In the genomic region with DNA sequence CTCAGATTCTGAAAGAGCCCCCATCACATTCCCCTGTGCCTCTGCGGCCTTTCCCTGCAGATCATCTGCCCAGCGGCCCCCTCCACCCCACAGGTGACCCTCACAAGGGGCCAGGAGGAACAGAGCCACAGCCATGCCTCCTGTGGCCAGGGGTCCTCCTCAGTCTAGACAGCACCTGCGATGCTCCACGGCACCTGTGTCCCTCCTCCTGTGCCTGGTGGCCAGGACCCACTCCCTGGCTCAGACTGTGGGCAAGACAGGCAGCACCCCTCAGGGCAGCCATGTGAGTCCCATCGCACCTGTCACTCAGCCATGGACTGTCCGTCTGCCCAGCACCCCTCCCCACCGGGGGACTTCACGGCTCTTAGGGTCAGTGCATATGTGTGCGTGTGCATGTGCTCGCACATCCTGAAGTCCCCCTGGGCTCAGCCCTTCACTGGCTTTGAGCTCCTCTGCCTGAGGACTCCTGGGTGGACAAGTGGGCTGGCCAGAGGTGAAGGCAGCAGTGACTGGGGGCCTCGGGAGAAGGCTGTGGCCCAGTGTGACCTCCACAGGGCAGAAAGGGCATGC, we compare ENCODE assay signal across 22 cellular contexts.
A peak's percentile ranks its signal among the peaks of the same experiment; 100 is the strongest.
DNase-seq lines count a peak whose midpoint lies in the region; ATAC-seq and TF ChIP-seq lines count a peak whose summit lies in the region.
"Had no signal": no experiment of that assay in that cellular context is flagged by ENCODE, and none has a peak within 500 bp of the region (broad histone marks: within the 10 kb centered on the region; RNA-seq: fewer than 3 reads in every experiment).

No MANE protein-coding gene starts in this region.

- no peak overlapping the region for H3K27ac ChIP-seq in right atrium auricular region
- no peak overlapping the region for H3K27ac ChIP-seq in neural progenitor cell
- H3K27ac ChIP-seq: 22Rv1, GM23248, RWPE1 had no signal

- H3K4me3 ChIP-seq in right atrium auricular region: no peak overlapping the region
- no peak overlapping the region for H3K4me3 ChIP-seq in neural progenitor cell
- H3K4me3 ChIP-seq: GM23248, K562, MG63 had no signal

- H3K9ac ChIP-seq in neural progenitor cell: no peak overlapping the region
- H3K9ac ChIP-seq: GM23248 had no signal

- ATAC-seq in Right ventricle myocardium superior (ENCODE audit: poor library complexity): no peak
- no peak for ATAC-seq in central memory CD8-positive, alpha-beta T cell (replicated peaks; ENCODE audit: extremely low read depth, poor library complexity, severe bottlenecking)
- no peak for ATAC-seq in stimulated activated naive B cell treated with anti-CD40 and anti-IgM and Interleukin-4, amounts not matched to agents 10 μg/mL and 1 μg/mL and 100 μg/mL, for 72 hours (replicated peaks)
- ATAC-seq: CD8-positive, alpha-beta T cell; HCT116; K562; SK-N-SH treated with all-trans-retinoic acid at 6 μM for 48 hours had no signal

- no peaks in the 10 kb centered on the region for H4K20me1 ChIP-seq in neural progenitor cell (ENCODE audit: low read depth)

- intact Hi-C loops in Right ventricle myocardium superior (cut with DNase I): no loop called here

- DNase-seq in Right ventricle myocardium superior: peak; percentile 23
- DNase-seq in right atrium auricular region (ENCODE audit: low spot score): no peak
- DNase-seq in central memory CD8-positive, alpha-beta T cell (ENCODE audit: low spot score in 2 of 2): no peak
- no peak for DNase-seq in neural progenitor cell (ENCODE audit: low spot score)
- DNase-seq in stimulated activated naive B cell treated with anti-CD40 and anti-IgM and Interleukin-4, amounts not matched to agents 10 μg/mL and 1 μg/mL and 100 μg/mL, for 72 hours: no peak
- DNase-seq in HuH-7 (ENCODE audit: low spot score): no peak
- DNase-seq in T-helper 1 cell: no peak
- no peak for DNase-seq in germinal center (ENCODE audit: low spot score)
- DNase-seq: C1 segment of cervical spinal cord; CD8-positive, alpha-beta T cell; GM23248; MG63; NCI-H1092; NCI-H1436; NCI-H1930; NCI-H510A treated with DMSO at 0.1 percent for 48 hours; NCI-H748 treated with DMSO at 0.1 percent for 48 hours had no signal

- H3K4me1 ChIP-seq in right atrium auricular region (no peaks in the 10 kb centered on the region), neural progenitor cell (peaks cover 23% of the 10 kb centered on the region)

- no peak overlapping the region for H3K4me2 ChIP-seq in neural progenitor cell

- H3F3A ChIP-seq in neural progenitor cell (ENCODE audit: low read depth): no peaks in the 10 kb centered on the region

- peaks cover 5% of the 10 kb centered on the region for H3K36me3 Mint-ChIP-seq in central memory CD8-positive, alpha-beta T cell (ENCODE audit: insufficient read depth)
- H3K36me3 Mint-ChIP-seq in neural progenitor cell: peaks cover 9% of the 10 kb centered on the region
- H3K36me3 Mint-ChIP-seq in stimulated activated naive B cell treated with anti-CD40 and anti-IgM and Interleukin-4, amounts not matched to agents 10 μg/mL and 1 μg/mL and 100 μg/mL, for 72 hours: peaks cover 2 to 11% of the 10 kb centered on the region in 2 donors

- H2AFZ ChIP-seq in neural progenitor cell (replicated peaks): no peak overlapping the region
- H2AFZ ChIP-seq: GM23248 had no signal

- TF ChIP-seq CTCF in right atrium auricular region (IDR thresholded peaks at IDR 0.05) (no peak), neural progenitor cell (IDR thresholded peaks at IDR 0.05) (no peak)

- no peaks in the 10 kb centered on the region for H3K27me3 ChIP-seq in right atrium auricular region
- H3K27me3 ChIP-seq in neural progenitor cell: no peaks in the 10 kb centered on the region
- H3K27me3 ChIP-seq: MG63 had no signal

- H3K27ac Mint-ChIP-seq in central memory CD8-positive, alpha-beta T cell (ENCODE audit: low read depth): peak overlapping the region; percentile 32
- peak overlapping the region; percentile 46 for H3K27ac Mint-ChIP-seq in neural progenitor cell
- peak overlapping the region; percentile 10 for H3K27ac Mint-ChIP-seq in stimulated activated naive B cell treated with anti-CD40 and anti-IgM and Interleukin-4, amounts not matched to agents 10 μg/mL and 1 μg/mL and 100 μg/mL, for 72 hours
- H3K27ac Mint-ChIP-seq: CD8-positive, alpha-beta T cell had no signal

- peaks cover 12% of the 10 kb centered on the region for H3K4me1 Mint-ChIP-seq in central memory CD8-positive, alpha-beta T cell
- H3K4me1 Mint-ChIP-seq in neural progenitor cell: peaks cover 18% of the 10 kb centered on the region
- peaks cover 5 to 6% of the 10 kb centered on the region in 2 donors for H3K4me1 Mint-ChIP-seq in stimulated activated naive B cell treated with anti-CD40 and anti-IgM and Interleukin-4, amounts not matched to agents 10 μg/mL and 1 μg/mL and 100 μg/mL, for 72 hours

- no peaks in the 10 kb centered on the region for H3K27me3 Mint-ChIP-seq in central memory CD8-positive, alpha-beta T cell
- peaks cover 17% of the 10 kb centered on the region for H3K27me3 Mint-ChIP-seq in neural progenitor cell (ENCODE audit: insufficient read depth, low read depth)
- H3K27me3 Mint-ChIP-seq in stimulated activated naive B cell treated with anti-CD40 and anti-IgM and Interleukin-4, amounts not matched to agents 10 μg/mL and 1 μg/mL and 100 μg/mL, for 72 hours: no peaks in the 10 kb centered on the region

- no peaks in the 10 kb centered on the region for H3K9me3 ChIP-seq in right atrium auricular region
- no peaks in the 10 kb centered on the region for H3K9me3 ChIP-seq in neural progenitor cell (ENCODE audit: low read depth)
- H3K9me3 ChIP-seq: MG63 had no signal

- H3K4me3 Mint-ChIP-seq in central memory CD8-positive, alpha-beta T cell: no peak overlapping the region
- no peak overlapping the region for H3K4me3 Mint-ChIP-seq in neural progenitor cell
- no peak overlapping the region for H3K4me3 Mint-ChIP-seq in stimulated activated naive B cell treated with anti-CD40 and anti-IgM and Interleukin-4, amounts not matched to agents 10 μg/mL and 1 μg/mL and 100 μg/mL, for 72 hours
- H3K4me3 Mint-ChIP-seq: CD8-positive, alpha-beta T cell had no signal

- no peaks in the 10 kb centered on the region for H3K9me3 Mint-ChIP-seq in central memory CD8-positive, alpha-beta T cell
- no peaks in the 10 kb centered on the region for H3K9me3 Mint-ChIP-seq in neural progenitor cell
- no peaks in the 10 kb centered on the region for H3K9me3 Mint-ChIP-seq in stimulated activated naive B cell treated with anti-CD40 and anti-IgM and Interleukin-4, amounts not matched to agents 10 μg/mL and 1 μg/mL and 100 μg/mL, for 72 hours
- H3K9me3 Mint-ChIP-seq: CD8-positive, alpha-beta T cell had no signal

- H3K36me3 ChIP-seq in right atrium auricular region: no peaks in the 10 kb centered on the region
- H3K36me3 ChIP-seq in neural progenitor cell: no peaks in the 10 kb centered on the region
- H3K36me3 ChIP-seq: MG63 had no signal

- no peaks in the 10 kb centered on the region for H3K79me2 ChIP-seq in neural progenitor cell (ENCODE audit: low read depth)
